In the genomic region with DNA sequence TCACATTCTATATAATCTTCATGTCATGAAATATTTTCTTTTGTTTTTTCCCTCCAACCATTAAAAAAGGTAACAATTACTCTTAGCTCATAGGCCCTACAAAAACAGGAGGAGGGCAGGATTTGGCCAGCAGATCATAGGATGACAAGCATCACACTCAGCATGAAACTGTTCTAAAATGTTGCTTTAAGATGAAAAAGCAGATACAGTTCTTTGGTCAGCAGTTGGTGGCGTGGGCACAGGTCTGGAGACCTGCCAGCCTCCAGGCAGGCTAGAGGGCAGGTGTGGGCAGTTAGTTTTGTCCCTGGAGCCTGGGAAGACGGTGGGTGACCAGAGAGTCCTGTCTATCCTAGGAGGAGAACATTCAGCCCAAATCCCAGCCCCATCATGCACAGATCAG, we compare ENCODE assay signal across 2 cellular contexts.
TF ChIP-seq lines count a peak whose summit lies in the region.

A gene with protein sequence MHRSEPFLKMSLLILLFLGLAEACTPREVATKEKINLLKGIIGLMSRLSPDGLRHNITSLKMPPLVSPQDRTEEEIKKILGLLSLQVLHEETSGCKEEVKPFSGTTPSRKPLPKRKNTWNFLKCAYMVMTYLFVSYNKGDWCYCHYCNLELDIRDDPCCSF (plus strand): TSS at position 301 of the 400 bp plus-strand sequence. CDS start 87 bp downstream, at position 388.

TF ChIP-seq in SK-N-SH, 30 proteins besides CTCF, POLR2A, EP300 and RAD21 (continued from another document):
- no peak for TF ChIP-seq MEF2A (IDR thresholded peaks at IDR 0.05; ENCODE audit: borderline replicate concordance, low read depth)
- TF ChIP-seq TCF12 (IDR thresholded peaks at IDR 0.05), result no peak
- no peak for TF ChIP-seq POLR2AphosphoS5 (IDR thresholded peaks at IDR 0.05; ENCODE audit: low read depth, low read length)
- TF ChIP-seq TAF1 (IDR thresholded peaks at IDR 0.05; ENCODE audit: borderline replicate concordance, low read depth, low read length), result no peak
- no peak for TF ChIP-seq FOXJ3 (CRISPR knock-in tag; IDR thresholded peaks at IDR 0.05)
- no peak for TF ChIP-seq REST (IDR thresholded peaks at IDR 0.05; ENCODE audit: low read depth, low read length)
- no peak for TF ChIP-seq SMC3 (IDR thresholded peaks at IDR 0.05; ENCODE audit: low read depth, low read length)
- no peak for TF ChIP-seq FOXM1 (IDR thresholded peaks at IDR 0.05; ENCODE audit: low read depth)
- TF ChIP-seq PBX3 (IDR thresholded peaks at IDR 0.05), result no peak
- TF ChIP-seq FOSL2 (IDR thresholded peaks at IDR 0.05; ENCODE audit: borderline replicate concordance, low read depth), result no peak
- TF ChIP-seq, protein P1, sequence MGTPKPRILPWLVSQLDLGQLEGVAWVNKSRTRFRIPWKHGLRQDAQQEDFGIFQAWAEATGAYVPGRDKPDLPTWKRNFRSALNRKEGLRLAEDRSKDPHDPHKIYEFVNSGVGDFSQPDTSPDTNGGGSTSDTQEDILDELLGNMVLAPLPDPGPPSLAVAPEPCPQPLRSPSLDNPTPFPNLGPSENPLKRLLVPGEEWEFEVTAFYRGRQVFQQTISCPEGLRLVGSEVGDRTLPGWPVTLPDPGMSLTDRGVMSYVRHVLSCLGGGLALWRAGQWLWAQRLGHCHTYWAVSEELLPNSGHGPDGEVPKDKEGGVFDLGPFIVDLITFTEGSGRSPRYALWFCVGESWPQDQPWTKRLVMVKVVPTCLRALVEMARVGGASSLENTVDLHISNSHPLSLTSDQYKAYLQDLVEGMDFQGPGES (IDR thresholded peaks at IDR 0.05; ENCODE audit: low read depth, low read length), result no peak
- TF ChIP-seq, protein P2, sequence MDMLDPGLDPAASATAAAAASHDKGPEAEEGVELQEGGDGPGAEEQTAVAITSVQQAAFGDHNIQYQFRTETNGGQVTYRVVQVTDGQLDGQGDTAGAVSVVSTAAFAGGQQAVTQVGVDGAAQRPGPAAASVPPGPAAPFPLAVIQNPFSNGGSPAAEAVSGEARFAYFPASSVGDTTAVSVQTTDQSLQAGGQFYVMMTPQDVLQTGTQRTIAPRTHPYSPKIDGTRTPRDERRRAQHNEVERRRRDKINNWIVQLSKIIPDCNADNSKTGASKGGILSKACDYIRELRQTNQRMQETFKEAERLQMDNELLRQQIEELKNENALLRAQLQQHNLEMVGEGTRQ (IDR thresholded peaks at IDR 0.05; ENCODE audit: borderline replicate concordance, low read depth, low read length), result no peak
- TF ChIP-seq NRF1 (IDR thresholded peaks at IDR 0.05; ENCODE audit: low read depth, low read length), result no peak

TF ChIP-seq in SK-N-SH treated with all-trans-retinoic acid at 6 μM for 48 hours, 23 proteins besides CTCF, POLR2A, EP300 and RAD21 (continued from another document):
- TF ChIP-seq, protein P3, sequence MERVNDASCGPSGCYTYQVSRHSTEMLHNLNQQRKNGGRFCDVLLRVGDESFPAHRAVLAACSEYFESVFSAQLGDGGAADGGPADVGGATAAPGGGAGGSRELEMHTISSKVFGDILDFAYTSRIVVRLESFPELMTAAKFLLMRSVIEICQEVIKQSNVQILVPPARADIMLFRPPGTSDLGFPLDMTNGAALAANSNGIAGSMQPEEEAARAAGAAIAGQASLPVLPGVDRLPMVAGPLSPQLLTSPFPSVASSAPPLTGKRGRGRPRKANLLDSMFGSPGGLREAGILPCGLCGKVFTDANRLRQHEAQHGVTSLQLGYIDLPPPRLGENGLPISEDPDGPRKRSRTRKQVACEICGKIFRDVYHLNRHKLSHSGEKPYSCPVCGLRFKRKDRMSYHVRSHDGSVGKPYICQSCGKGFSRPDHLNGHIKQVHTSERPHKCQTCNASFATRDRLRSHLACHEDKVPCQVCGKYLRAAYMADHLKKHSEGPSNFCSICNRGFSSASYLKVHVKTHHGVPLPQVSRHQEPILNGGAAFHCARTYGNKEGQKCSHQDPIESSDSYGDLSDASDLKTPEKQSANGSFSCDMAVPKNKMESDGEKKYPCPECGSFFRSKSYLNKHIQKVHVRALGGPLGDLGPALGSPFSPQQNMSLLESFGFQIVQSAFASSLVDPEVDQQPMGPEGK (CRISPR knock-in tag; IDR thresholded peaks at IDR 0.05; ENCODE audit: borderline replicate concordance), result no peak
- TF ChIP-seq ZFP3 (CRISPR knock-in tag; IDR thresholded peaks at IDR 0.05) (no peak), CSDC2 (CRISPR knock-in tag; IDR thresholded peaks at IDR 0.05) (no peak), SNAI2 (CRISPR knock-in tag; IDR thresholded peaks at IDR 0.05) (no peak), ZC3H10 (CRISPR knock-in tag; IDR thresholded peaks at IDR 0.05) (no peak), GLIS3 (CRISPR knock-in tag; IDR thresholded peaks at IDR 0.05) (no peak), BACH2 (CRISPR knock-in tag; IDR thresholded peaks at IDR 0.05; ENCODE audit: borderline replicate concordance) (no peak)
- TF ChIP-seq, protein P4, sequence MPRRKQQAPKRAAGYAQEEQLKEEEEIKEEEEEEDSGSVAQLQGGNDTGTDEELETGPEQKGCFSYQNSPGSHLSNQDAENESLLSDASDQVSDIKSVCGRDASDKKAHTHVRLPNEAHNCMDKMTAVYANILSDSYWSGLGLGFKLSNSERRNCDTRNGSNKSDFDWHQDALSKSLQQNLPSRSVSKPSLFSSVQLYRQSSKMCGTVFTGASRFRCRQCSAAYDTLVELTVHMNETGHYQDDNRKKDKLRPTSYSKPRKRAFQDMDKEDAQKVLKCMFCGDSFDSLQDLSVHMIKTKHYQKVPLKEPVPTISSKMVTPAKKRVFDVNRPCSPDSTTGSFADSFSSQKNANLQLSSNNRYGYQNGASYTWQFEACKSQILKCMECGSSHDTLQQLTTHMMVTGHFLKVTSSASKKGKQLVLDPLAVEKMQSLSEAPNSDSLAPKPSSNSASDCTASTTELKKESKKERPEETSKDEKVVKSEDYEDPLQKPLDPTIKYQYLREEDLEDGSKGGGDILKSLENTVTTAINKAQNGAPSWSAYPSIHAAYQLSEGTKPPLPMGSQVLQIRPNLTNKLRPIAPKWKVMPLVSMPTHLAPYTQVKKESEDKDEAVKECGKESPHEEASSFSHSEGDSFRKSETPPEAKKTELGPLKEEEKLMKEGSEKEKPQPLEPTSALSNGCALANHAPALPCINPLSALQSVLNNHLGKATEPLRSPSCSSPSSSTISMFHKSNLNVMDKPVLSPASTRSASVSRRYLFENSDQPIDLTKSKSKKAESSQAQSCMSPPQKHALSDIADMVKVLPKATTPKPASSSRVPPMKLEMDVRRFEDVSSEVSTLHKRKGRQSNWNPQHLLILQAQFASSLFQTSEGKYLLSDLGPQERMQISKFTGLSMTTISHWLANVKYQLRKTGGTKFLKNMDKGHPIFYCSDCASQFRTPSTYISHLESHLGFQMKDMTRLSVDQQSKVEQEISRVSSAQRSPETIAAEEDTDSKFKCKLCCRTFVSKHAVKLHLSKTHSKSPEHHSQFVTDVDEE (CRISPR knock-in tag; IDR thresholded peaks at IDR 0.05), result no peak
- TF ChIP-seq, protein P5, sequence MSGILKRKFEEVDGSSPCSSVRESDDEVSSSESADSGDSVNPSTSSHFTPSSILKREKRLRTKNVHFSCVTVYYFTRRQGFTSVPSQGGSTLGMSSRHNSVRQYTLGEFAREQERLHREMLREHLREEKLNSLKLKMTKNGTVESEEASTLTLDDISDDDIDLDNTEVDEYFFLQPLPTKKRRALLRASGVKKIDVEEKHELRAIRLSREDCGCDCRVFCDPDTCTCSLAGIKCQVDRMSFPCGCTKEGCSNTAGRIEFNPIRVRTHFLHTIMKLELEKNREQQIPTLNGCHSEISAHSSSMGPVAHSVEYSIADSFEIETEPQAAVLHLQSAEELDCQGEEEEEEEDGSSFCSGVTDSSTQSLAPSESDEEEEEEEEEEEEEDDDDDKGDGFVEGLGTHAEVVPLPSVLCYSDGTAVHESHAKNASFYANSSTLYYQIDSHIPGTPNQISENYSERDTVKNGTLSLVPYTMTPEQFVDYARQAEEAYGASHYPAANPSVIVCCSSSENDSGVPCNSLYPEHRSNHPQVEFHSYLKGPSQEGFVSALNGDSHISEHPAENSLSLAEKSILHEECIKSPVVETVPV (CRISPR knock-in tag; IDR thresholded peaks at IDR 0.05), result no peak
